8 cellular contexts compared by ENCODE assay signal in genomic region chr6:7542878-7543394, GRCh38. TPM values are rescaled to one million over a fixed set of nuclear protein-coding genes. Genes with fewer than 3 reads are reported as not detected.
A peak's percentile ranks its signal among the peaks of the same experiment; 100 is the strongest.
DNase-seq lines count a peak whose midpoint lies in the region; ATAC-seq and TF ChIP-seq lines count a peak whose summit lies in the region.
"Had no signal": no experiment of that assay in that cellular context is flagged by ENCODE, and none has a peak within 500 bp of the region (broad histone marks: within the 10 kb centered on the region; RNA-seq: fewer than 3 reads in every experiment).

No MANE protein-coding gene starts in this region.

- H3K4me1 ChIP-seq in mucosa of stomach (ENCODE audit: control insufficient read depth, insufficient read depth, low read length): peaks cover 23% of the 10 kb centered on the region

- in situ Hi-C loops in GM13977 (cut with MboI; ENCODE audit: low pct_unique_long_range_greater_than_20kb, low sequenced_read_pairs, unreplicated experiment): no loop called here

- no peaks in the 10 kb centered on the region for H3K36me3 ChIP-seq in mucosa of stomach (ENCODE audit: control insufficient read depth, insufficient read depth, low read length)

- no peak for ATAC-seq in HG02884 (IDR thresholded peaks at IDR 0.05; ENCODE audit: unreplicated experiment)

- TF ChIP-seq CTCF in GM13977 (IDR thresholded peaks at IDR 0.05; ENCODE audit: extremely low read depth, insufficient read depth, missing control alignments): no peak

- peaks cover 13% of the 10 kb centered on the region for H3K27me3 ChIP-seq in mucosa of stomach (ENCODE audit: control insufficient read depth, insufficient read depth, low read length)

- no peaks in the 10 kb centered on the region for H3K9me3 ChIP-seq in mucosa of stomach (ENCODE audit: control insufficient read depth, low read length)

- H3K9ac ChIP-seq in mucosa of stomach (ENCODE audit: low read length): peak overlapping the region; percentile 93

- peak; percentile 26 for DNase-seq in GM13977 (ENCODE audit: low spot score)
- DNase-seq in NCI-H526 treated with DMSO at 0.1 percent for 48 hours (lab: John Stamatoyannopoulos, UW): peak; percentile 75
- no peak for DNase-seq in epithelial cell of prostate (ENCODE audit: low read depth, low spot score)
- DNase-seq in anterior cingulate cortex (lab: John Stamatoyannopoulos, UW): no peak
- no peak for DNase-seq in H4 (ENCODE audit: low spot score)

- H3K27ac ChIP-seq in epithelial cell of prostate: peak overlapping the region; percentile 97

- H3K4me3 ChIP-seq in mucosa of stomach (ENCODE audit: low read length): peak overlapping the region; percentile 52

RNA-seq across cellular contexts. Expression of gene DSP, which starts 1.5 kb away (rescaled TPM):
- 0.02 and 0.04 TPM in 2 replicates for total RNA-seq in H4 (2014; rRNA removed; shearing (Covaris generic))
- total RNA-seq: T-helper 2 cell treated with Interferon-gamma antibody and Interleukin-4, amounts not matched to agents 100 ng/mL and 5 ng/mL, for 36 hours had no signal

RNA-seq across cellular contexts. Expression of gene SNRNP48, which starts 47.1 kb away (rescaled TPM):
- 6.4 and 6.6 TPM in 2 replicates for total RNA-seq in H4 (2014; rRNA removed; shearing (Covaris generic))

Comparison
In these comparisons a context has a peak if more than half of its experiments do, and no peak if none do; other contexts are left out.
1. DNase-seq: peak in GM13977 (single experiment) and NCI-H526 treated with DMSO at 0.1 percent for 48 hours (single experiment); none in epithelial cell of prostate (single experiment), anterior cingulate cortex (0 of 58) and H4 (single experiment).